Comparison of ENCODE assay signal across 1 cellular context in the genomic region with DNA sequence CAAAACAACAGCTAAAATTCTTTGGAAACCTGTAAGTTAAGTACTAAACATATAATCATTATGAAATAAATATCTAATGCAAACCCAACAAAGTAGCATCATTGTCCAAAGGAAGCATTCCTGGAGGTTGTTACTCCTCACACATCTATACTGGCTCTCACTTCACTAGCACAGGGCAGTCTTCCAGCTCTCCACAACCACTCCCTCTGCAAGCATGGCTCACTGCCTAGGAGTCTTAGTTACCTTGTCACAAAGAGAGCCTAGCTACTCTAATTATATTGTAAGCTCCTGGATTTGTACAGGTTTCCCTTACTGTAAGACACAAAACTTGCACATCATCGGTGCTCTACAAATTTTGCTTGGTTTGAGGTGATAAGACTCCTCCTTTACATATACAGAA.
TF ChIP-seq lines count a peak whose summit lies in the region.

No MANE protein-coding gene starts in this region.

TF ChIP-seq in SK-N-SH treated with all-trans-retinoic acid at 6 μM for 48 hours, 23 proteins besides CTCF, POLR2A, EP300 and RAD21 (continued from another document):
- TF ChIP-seq ZNF565 (CRISPR knock-in tag; conservative IDR thresholded peaks at IDR 0.05; ENCODE audit: low read depth) (no peak), CSDC2 (CRISPR knock-in tag; IDR thresholded peaks at IDR 0.05) (no peak), ZNF8 (CRISPR knock-in tag; IDR thresholded peaks at IDR 0.05) (no peak), OSR1 (CRISPR knock-in tag; IDR thresholded peaks at IDR 0.05) (no peak), ARNTL (CRISPR knock-in tag; IDR thresholded peaks at IDR 0.05; ENCODE audit: borderline replicate concordance, low read depth) (no peak), ZFP30 (CRISPR knock-in tag; IDR thresholded peaks at IDR 0.05) (no peak), CSRNP3 (CRISPR knock-in tag; IDR thresholded peaks at IDR 0.05) (no peak), ZC3H10 (CRISPR knock-in tag; IDR thresholded peaks at IDR 0.05) (no peak), SNAI2 (CRISPR knock-in tag; IDR thresholded peaks at IDR 0.05) (no peak)
- TF ChIP-seq, protein P1, sequence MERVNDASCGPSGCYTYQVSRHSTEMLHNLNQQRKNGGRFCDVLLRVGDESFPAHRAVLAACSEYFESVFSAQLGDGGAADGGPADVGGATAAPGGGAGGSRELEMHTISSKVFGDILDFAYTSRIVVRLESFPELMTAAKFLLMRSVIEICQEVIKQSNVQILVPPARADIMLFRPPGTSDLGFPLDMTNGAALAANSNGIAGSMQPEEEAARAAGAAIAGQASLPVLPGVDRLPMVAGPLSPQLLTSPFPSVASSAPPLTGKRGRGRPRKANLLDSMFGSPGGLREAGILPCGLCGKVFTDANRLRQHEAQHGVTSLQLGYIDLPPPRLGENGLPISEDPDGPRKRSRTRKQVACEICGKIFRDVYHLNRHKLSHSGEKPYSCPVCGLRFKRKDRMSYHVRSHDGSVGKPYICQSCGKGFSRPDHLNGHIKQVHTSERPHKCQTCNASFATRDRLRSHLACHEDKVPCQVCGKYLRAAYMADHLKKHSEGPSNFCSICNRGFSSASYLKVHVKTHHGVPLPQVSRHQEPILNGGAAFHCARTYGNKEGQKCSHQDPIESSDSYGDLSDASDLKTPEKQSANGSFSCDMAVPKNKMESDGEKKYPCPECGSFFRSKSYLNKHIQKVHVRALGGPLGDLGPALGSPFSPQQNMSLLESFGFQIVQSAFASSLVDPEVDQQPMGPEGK (CRISPR knock-in tag; IDR thresholded peaks at IDR 0.05; ENCODE audit: borderline replicate concordance) = no peak
- TF ChIP-seq, protein P2, sequence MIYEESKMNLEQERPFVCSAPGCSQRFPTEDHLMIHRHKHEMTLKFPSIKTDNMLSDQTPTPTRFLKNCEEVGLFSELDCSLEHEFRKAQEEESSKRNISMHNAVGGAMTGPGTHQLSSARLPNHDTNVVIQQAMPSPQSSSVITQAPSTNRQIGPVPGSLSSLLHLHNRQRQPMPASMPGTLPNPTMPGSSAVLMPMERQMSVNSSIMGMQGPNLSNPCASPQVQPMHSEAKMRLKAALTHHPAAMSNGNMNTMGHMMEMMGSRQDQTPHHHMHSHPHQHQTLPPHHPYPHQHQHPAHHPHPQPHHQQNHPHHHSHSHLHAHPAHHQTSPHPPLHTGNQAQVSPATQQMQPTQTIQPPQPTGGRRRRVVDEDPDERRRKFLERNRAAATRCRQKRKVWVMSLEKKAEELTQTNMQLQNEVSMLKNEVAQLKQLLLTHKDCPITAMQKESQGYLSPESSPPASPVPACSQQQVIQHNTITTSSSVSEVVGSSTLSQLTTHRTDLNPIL (CRISPR knock-in tag; IDR thresholded peaks at IDR 0.05; ENCODE audit: low read depth) = no peak
